ENCODE assay signal across 1 cellular context in the genomic region with DNA sequence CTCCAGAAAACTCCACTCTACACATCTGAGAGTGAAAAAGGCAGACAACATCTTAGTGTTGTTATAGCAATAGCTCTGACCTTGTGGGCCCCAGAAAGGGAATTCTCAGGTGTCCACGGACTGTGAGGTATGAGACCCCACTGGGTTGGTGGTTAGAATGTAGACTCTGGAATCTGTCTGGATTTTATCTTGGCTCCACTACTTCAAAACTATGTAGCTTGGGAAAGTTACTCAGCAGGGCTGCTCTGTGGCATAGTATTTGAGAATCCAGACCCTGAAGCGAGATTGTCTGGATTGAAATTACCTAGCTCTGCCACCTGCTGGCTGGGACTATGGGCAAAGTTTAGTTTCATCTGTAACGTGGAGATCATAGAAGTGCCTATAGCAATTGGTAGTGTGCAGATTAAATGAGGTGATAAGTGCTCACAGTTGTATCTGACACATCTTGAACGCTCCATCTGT.
TF ChIP-seq lines count a peak whose summit lies in the region.

No MANE protein-coding gene starts in this region.

TF ChIP-seq in GM23338, 12 proteins besides CTCF, POLR2A, EP300 and RAD21 (continued from another document):
- TF ChIP-seq, protein P1, sequence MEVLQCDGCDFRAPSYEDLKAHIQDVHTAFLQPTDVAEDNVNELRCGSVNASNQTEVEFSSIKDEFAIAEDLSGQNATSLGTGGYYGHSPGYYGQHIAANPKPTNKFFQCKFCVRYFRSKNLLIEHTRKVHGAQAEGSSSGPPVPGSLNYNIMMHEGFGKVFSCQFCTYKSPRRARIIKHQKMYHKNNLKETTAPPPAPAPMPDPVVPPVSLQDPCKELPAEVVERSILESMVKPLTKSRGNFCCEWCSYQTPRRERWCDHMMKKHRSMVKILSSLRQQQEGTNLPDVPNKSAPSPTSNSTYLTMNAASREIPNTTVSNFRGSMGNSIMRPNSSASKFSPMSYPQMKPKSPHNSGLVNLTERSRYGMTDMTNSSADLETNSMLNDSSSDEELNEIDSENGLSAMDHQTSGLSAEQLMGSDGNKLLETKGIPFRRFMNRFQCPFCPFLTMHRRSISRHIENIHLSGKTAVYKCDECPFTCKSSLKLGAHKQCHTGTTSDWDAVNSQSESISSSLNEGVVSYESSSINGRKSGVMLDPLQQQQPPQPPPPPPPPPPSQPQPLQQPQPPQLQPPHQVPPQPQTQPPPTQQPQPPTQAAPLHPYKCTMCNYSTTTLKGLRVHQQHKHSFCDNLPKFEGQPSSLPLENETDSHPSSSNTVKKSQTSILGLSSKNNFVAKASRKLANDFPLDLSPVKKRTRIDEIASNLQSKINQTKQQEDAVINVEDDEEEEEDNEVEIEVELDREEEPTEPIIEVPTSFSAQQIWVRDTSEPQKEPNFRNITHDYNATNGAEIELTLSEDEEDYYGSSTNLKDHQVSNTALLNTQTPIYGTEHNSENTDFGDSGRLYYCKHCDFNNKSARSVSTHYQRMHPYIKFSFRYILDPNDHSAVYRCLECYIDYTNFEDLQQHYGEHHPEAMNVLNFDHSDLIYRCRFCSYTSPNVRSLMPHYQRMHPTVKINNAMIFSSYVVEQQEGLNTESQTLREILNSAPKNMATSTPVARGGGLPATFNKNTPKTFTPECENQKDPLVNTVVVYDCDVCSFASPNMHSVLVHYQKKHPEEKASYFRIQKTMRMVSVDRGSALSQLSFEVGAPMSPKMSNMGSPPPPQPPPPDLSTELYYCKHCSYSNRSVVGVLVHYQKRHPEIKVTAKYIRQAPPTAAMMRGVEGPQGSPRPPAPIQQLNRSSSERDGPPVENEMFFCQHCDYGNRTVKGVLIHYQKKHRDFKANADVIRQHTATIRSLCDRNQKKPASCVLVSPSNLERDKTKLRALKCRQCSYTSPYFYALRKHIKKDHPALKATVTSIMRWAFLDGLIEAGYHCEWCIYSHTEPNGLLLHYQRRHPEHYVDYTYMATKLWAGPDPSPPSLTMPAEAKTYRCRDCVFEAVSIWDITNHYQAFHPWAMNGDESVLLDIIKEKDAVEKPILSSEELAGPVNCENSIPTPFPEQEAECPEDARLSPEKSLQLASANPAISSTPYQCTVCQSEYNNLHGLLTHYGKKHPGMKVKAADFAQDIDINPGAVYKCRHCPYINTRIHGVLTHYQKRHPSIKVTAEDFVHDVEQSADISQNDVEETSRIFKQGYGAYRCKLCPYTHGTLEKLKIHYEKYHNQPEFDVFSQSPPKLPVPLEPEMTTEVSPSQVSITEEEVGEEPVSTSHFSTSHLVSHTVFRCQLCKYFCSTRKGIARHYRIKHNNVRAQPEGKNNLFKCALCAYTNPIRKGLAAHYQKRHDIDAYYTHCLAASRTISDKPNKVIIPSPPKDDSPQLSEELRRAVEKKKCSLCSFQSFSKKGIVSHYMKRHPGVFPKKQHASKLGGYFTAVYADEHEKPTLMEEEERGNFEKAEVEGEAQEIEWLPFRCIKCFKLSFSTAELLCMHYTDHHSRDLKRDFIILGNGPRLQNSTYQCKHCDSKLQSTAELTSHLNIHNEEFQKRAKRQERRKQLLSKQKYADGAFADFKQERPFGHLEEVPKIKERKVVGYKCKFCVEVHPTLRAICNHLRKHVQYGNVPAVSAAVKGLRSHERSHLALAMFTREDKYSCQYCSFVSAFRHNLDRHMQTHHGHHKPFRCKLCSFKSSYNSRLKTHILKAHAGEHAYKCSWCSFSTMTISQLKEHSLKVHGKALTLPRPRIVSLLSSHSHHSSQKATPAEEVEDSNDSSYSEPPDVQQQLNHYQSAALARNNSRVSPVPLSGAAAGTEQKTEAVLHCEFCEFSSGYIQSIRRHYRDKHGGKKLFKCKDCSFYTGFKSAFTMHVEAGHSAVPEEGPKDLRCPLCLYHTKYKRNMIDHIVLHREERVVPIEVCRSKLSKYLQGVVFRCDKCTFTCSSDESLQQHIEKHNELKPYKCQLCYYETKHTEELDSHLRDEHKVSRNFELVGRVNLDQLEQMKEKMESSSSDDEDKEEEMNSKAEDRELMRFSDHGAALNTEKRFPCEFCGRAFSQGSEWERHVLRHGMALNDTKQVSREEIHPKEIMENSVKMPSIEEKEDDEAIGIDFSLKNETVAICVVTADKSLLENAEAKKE (CRISPR knock-in tag; IDR thresholded peaks at IDR 0.05) = no peak
- TF ChIP-seq, protein P2, sequence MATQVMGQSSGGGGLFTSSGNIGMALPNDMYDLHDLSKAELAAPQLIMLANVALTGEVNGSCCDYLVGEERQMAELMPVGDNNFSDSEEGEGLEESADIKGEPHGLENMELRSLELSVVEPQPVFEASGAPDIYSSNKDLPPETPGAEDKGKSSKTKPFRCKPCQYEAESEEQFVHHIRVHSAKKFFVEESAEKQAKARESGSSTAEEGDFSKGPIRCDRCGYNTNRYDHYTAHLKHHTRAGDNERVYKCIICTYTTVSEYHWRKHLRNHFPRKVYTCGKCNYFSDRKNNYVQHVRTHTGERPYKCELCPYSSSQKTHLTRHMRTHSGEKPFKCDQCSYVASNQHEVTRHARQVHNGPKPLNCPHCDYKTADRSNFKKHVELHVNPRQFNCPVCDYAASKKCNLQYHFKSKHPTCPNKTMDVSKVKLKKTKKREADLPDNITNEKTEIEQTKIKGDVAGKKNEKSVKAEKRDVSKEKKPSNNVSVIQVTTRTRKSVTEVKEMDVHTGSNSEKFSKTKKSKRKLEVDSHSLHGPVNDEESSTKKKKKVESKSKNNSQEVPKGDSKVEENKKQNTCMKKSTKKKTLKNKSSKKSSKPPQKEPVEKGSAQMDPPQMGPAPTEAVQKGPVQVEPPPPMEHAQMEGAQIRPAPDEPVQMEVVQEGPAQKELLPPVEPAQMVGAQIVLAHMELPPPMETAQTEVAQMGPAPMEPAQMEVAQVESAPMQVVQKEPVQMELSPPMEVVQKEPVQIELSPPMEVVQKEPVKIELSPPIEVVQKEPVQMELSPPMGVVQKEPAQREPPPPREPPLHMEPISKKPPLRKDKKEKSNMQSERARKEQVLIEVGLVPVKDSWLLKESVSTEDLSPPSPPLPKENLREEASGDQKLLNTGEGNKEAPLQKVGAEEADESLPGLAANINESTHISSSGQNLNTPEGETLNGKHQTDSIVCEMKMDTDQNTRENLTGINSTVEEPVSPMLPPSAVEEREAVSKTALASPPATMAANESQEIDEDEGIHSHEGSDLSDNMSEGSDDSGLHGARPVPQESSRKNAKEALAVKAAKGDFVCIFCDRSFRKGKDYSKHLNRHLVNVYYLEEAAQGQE (IDR thresholded peaks at IDR 0.05; ENCODE audit: unreplicated experiment) = no peak
- no peak for TF ChIP-seq NANOG (IDR thresholded peaks at IDR 0.05; ENCODE audit: borderline replicate concordance)
